ENCODE assay signal across 9 cellular contexts in genomic region chr4:89298160-89298559, GRCh38. TPM values are rescaled to one million over a fixed set of nuclear protein-coding genes. Genes with fewer than 3 reads are reported as not detected.
DNase-seq lines count a peak whose midpoint lies in the region; ATAC-seq and TF ChIP-seq lines count a peak whose summit lies in the region.
"Had no signal": no experiment of that assay in that cellular context is flagged by ENCODE, and none has a peak within 500 bp of the region (broad histone marks: within the 10 kb centered on the region; RNA-seq: fewer than 3 reads in every experiment).

No MANE protein-coding gene starts in this region.

- H3K79me1 ChIP-seq in H9 (ENCODE audit: insufficient read depth, low read depth, low read length, poor library complexity, severe bottlenecking) = no peaks in the 10 kb centered on the region

- H3K4me3 ChIP-seq in neutrophil (ENCODE audit: low read depth in 1 of 2, low read length in 1 of 2) = peak overlapping the region; percentile 20 to 22

- no peak overlapping the region for H2BK5ac ChIP-seq in H9 (ENCODE audit: insufficient read length, low read length)

- H3K36me3 ChIP-seq in neutrophil = no peaks in the 10 kb centered on the region

- no peak overlapping the region for H2BK12ac ChIP-seq in H9 (ENCODE audit: insufficient read length, low read depth, low read length)

- H3T11ph ChIP-seq in H9 (ENCODE audit: low read length) = no peak overlapping the region

- ATAC-seq in GM18861 (IDR thresholded peaks at IDR 0.05; ENCODE audit: unreplicated experiment) = peak; percentile 37
- ATAC-seq in HG03066 (IDR thresholded peaks at IDR 0.05; ENCODE audit: low read depth, unreplicated experiment) = peak; percentile 41
- no peak for ATAC-seq in HG02973 (IDR thresholded peaks at IDR 0.05; ENCODE audit: unreplicated experiment)
- no peak for ATAC-seq in HG03039 (IDR thresholded peaks at IDR 0.05; ENCODE audit: unreplicated experiment)

- H3K4me2 ChIP-seq in H9 (ENCODE audit: insufficient read depth, insufficient read length, low read length) = no peak overlapping the region

- H3K14ac ChIP-seq in H9 (ENCODE audit: insufficient read depth, low read length) = no peak overlapping the region

- H3K9ac ChIP-seq in H9 (ENCODE audit: extremely low read depth, insufficient read length, low read length) = no peak overlapping the region

- no peaks in the 10 kb centered on the region for H3K27me3 Mint-ChIP-seq in activated naive CD4-positive, alpha-beta T cell treated with anti-CD3 and anti-CD28 coated beads, Interleukin-2, amount 10 ng/mL, durations not matched to agents 7 days and 5 days
- no peaks in the 10 kb centered on the region for H3K27me3 Mint-ChIP-seq in H9 (ENCODE audit: low read depth)

- no peak overlapping the region for H4K8ac ChIP-seq in H9 (replicated peaks; ENCODE audit: insufficient read length, low read depth, low read length)

- no peak overlapping the region for H2AK5ac ChIP-seq in H9 (ENCODE audit: insufficient read length, low read length)

- no peak overlapping the region for H2BK120ac ChIP-seq in H9 (ENCODE audit: low read depth, low read length, poor library complexity, severe bottlenecking)

- H4K5ac ChIP-seq in H9 (ENCODE audit: insufficient read length, low read depth, low read length) = no peak overlapping the region

- H3K56ac ChIP-seq in H9 (ENCODE audit: insufficient read length, low read depth, low read length) = no peak overlapping the region

- DNase-seq in activated naive CD4-positive, alpha-beta T cell treated with anti-CD3 and anti-CD28 coated beads, Interleukin-2, amount 10 ng/mL, durations not matched to agents 7 days and 5 days = peak; percentile 63
- no peak for DNase-seq in HK-2 (ENCODE audit: unreplicated experiment)
- no peak for DNase-seq in H9
- DNase-seq: stimulated activated CD4-positive, alpha-beta T cell treated with anti-CD3 and anti-CD28 coated beads, Interleukin-4, amount 100 ng/mL, for 1 hour had no signal

- H2AFZ ChIP-seq in H9 (ENCODE audit: low read length) = no peak overlapping the region

- no peak overlapping the region for H4K91ac ChIP-seq in H9 (ENCODE audit: insufficient read length, low read depth, low read length)

- no peak for TF ChIP-seq CTCF in neutrophil (IDR thresholded peaks at IDR 0.05)
- TF ChIP-seq CTCF in H9 (conservative IDR thresholded peaks at IDR 0.05) = no peak

- H3K4me1 ChIP-seq in neutrophil (ENCODE audit: control insufficient read depth in 1 of 2, insufficient read depth in 1 of 2, low read depth in 1 of 2, low read length in 1 of 2) = peaks cover 32 to 43% of the 10 kb centered on the region in 2 experiments
- 0 out of 2 replicates have a peak, but pooled peaks cover 2% of the 10 kb centered on the region for H3K4me1 ChIP-seq in H9 (ENCODE audit: insufficient read depth, low read length)

- no peak overlapping the region for H2BK15ac ChIP-seq in H9 (ENCODE audit: low read depth, low read length)

- peak overlapping the region; percentile 73 for H3K27ac ChIP-seq in neutrophil
- no peak overlapping the region for H3K27ac ChIP-seq in H9 (ENCODE audit: insufficient read length, low read depth, low read length)

- no peak overlapping the region for H3K23ac ChIP-seq in H9 (ENCODE audit: insufficient read length, low read depth, low read length)

- H3K79me2 ChIP-seq in H9 (ENCODE audit: insufficient read depth, low read length) = no peaks in the 10 kb centered on the region

- no peak overlapping the region for H3K4ac ChIP-seq in H9 (ENCODE audit: low read depth, low read length)

- peak overlapping the region; percentile 97 for H3K27ac Mint-ChIP-seq in activated naive CD4-positive, alpha-beta T cell treated with anti-CD3 and anti-CD28 coated beads, Interleukin-2, amount 10 ng/mL, durations not matched to agents 7 days and 5 days
- H3K27ac Mint-ChIP-seq in H9 = no peak overlapping the region

- CTCF ChIA-PET in activated naive CD4-positive, alpha-beta T cell treated with anti-CD3 and anti-CD28 coated beads, Interleukin-2, amount 10 ng/mL, durations not matched to agents 7 days and 5 days (lab: Charles Lee) = interaction anchor here (1.3 to 1.8 kb wide), 2 partner anchors 10 to 20 kb away, joined by 4 to 7 read pairs; partner anchors contain the start of gene GPRIN3

- no peak overlapping the region for H2BK20ac ChIP-seq in H9 (ENCODE audit: low read depth, low read length, poor library complexity, severe bottlenecking)

- no peak overlapping the region for H3K18ac ChIP-seq in H9 (ENCODE audit: insufficient read length, low read depth, low read length)

- no peaks in the 10 kb centered on the region for H3K9me3 ChIP-seq in neutrophil
- no peaks in the 10 kb centered on the region for H3K9me3 ChIP-seq in H9 (ENCODE audit: control insufficient read depth, low read depth, low read length)

- no peaks in the 10 kb centered on the region for H3K23me2 ChIP-seq in H9 (ENCODE audit: insufficient read length, low read depth, low read length, poor library complexity, severe bottlenecking)

- WGBS in H9 (ENCODE audit: extremely low coverage, insufficient read length, low lambda C conversion rate) = no CpG with 5 or more reads among the region's 2 CpGs

- H3K9me3 Mint-ChIP-seq in activated naive CD4-positive, alpha-beta T cell treated with anti-CD3 and anti-CD28 coated beads, Interleukin-2, amount 10 ng/mL, durations not matched to agents 7 days and 5 days = no peaks in the 10 kb centered on the region
- no peaks in the 10 kb centered on the region for H3K9me3 Mint-ChIP-seq in H9

- peaks cover 83% of the 10 kb centered on the region for H3K4me1 Mint-ChIP-seq in activated naive CD4-positive, alpha-beta T cell treated with anti-CD3 and anti-CD28 coated beads, Interleukin-2, amount 10 ng/mL, durations not matched to agents 7 days and 5 days
- peaks cover 3 to 5% of the 10 kb centered on the region in 2 experiments for H3K4me1 Mint-ChIP-seq in H9

- no peaks in the 10 kb centered on the region for H4K20me1 ChIP-seq in H9 (ENCODE audit: control insufficient read depth, insufficient read depth, insufficient read length)

- peak overlapping the region; percentile 77 for H3K4me3 Mint-ChIP-seq in activated naive CD4-positive, alpha-beta T cell treated with anti-CD3 and anti-CD28 coated beads, Interleukin-2, amount 10 ng/mL, durations not matched to agents 7 days and 5 days
- no peak overlapping the region for H3K4me3 Mint-ChIP-seq in H9

- H3K27me3 ChIP-seq in neutrophil (no peaks in the 10 kb centered on the region), H9 (ENCODE audit: insufficient read depth, low read length) (no peaks in the 10 kb centered on the region)

- H3K36me3 Mint-ChIP-seq in activated naive CD4-positive, alpha-beta T cell treated with anti-CD3 and anti-CD28 coated beads, Interleukin-2, amount 10 ng/mL, durations not matched to agents 7 days and 5 days = peaks cover 41% of the 10 kb centered on the region
- no peaks in the 10 kb centered on the region for H3K36me3 Mint-ChIP-seq in H9 (ENCODE audit: insufficient read depth in 1 of 3, low read depth in 3 of 3)

RNA-seq across cellular contexts. Expression of gene GPRIN3, which starts 9.4 kb away (rescaled TPM):
- 0.48 and 0.53 TPM in 2 replicates for total RNA-seq in H9 (2021)

Comparison
In these comparisons a context has a peak if more than half of its experiments do, and no peak if none do; other contexts are left out.
1. ATAC-seq: peak in GM18861 (single experiment) and HG03066 (single experiment); none in HG02973 (single experiment) and HG03039 (single experiment).